Comparison of ENCODE assay signal across 12 cellular contexts in the genomic region with DNA sequence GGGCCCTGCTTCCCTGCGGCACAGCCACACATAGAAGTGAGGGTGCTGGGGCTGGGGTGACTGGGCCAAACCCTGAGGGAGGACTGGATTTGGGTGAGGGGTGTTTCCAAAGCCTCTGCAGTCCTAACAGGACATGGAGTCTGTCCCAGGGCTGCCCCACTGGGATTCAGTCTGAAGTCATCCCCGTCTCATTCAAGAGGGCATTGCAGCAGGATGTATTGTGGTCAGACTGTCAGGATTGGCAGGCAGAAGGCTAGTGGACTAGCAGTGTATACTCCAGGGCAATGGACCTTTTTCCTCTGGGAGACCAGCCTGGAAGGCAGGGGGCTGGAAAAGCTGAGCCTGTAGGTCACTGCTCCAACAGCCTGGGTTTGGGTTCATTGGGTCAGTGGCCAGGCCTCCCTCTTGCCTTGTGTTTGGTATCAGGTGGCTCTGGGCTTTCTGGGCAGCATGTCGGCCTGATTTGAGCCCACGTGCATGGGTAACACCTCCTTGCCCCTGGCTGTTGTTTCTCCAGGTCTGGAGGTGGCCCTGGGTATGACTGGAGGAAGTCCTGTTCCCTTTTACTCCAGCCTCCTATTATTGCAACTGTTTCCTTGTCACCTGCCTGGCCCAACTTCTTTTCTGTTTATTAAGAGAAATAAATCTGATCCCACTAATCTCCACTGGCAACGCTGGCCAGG. TPM values are rescaled to one million over a fixed set of nuclear protein-coding genes. Genes with fewer than 3 reads are reported as not detected.
DNase-seq lines count a peak whose midpoint lies in the region; ATAC-seq and TF ChIP-seq lines count a peak whose summit lies in the region.
"Had no signal": no experiment of that assay in that cellular context is flagged by ENCODE, and none has a peak within 500 bp of the region (broad histone marks: within the 10 kb centered on the region; RNA-seq: fewer than 3 reads in every experiment).

No MANE protein-coding gene starts in this region.

- H3K9me3 ChIP-seq in GM23248 (ENCODE audit: low read depth) (no peaks in the 10 kb centered on the region), iPS-18a (ENCODE audit: control insufficient read depth, low read depth, low read length) (no peaks in the 10 kb centered on the region), sigmoid colon (no peaks in the 10 kb centered on the region)

- TF ChIP-seq EP300 in sigmoid colon (IDR thresholded peaks at IDR 0.05), result no peak

- 46 to 54% methylated on average over 5 of the region's 5 CpGs for WGBS in GM23248 (ENCODE audit: low coverage in 1 of 2, low lambda C conversion rate in 2 of 2, missing lambda C conversion rate in 2 of 2), 2 experiments
- 11 to 53% methylated on average over 5 of the region's 5 CpGs for WGBS in sigmoid colon, 2 donors

- in situ Hi-C loops in GM23248 (cut with MboI) (no loop called here), ACHN (cut with HindIII; ENCODE audit: low pct_ligation_motif_present, low pct_unique_long_range_greater_than_20kb, low sequenced_read_pairs) (no loop called here)

- intact Hi-C loops in sigmoid colon (cut with DNase I), result no loop called here

- ATAC-seq in WTC11 (no peak), GM18907 (IDR thresholded peaks at IDR 0.05; ENCODE audit: unreplicated experiment) (no peak)

- H3K9me2 ChIP-seq in GM23248 (ENCODE audit: insufficient read depth), result no peaks in the 10 kb centered on the region

- peaks cover 30% of the 10 kb centered on the region for H3K4me1 Mint-ChIP-seq in WTC11

- H3K27me3 ChIP-seq in GM23248 (replicated peaks; ENCODE audit: insufficient read depth) (no peaks in the 10 kb centered on the region), iPS-18a (ENCODE audit: control insufficient read depth, insufficient read depth, low read length) (peaks cover 14% of the 10 kb centered on the region), sigmoid colon (no peaks in the 10 kb centered on the region)

- H3K4me2 ChIP-seq in GM23248 (ENCODE audit: unreplicated experiment), result no peak overlapping the region

- H3K36me3 ChIP-seq in GM23248 (ENCODE audit: low read depth) (no peaks in the 10 kb centered on the region), iPS-18a (ENCODE audit: control insufficient read depth, low read depth, low read length) (no peaks in the 10 kb centered on the region), sigmoid colon (no peaks in the 10 kb centered on the region)

- CTCF ChIA-PET in WTC11 (lab: Charles Lee), result interaction anchor here (1.1 to 2.3 kb wide), 6 partner anchors 10 to 295 kb away, joined by 3 to 40 read pairs (median 8); no protein-coding TSS in a partner anchor

- TF ChIP-seq POLR2A in sigmoid colon (IDR thresholded peaks at IDR 0.05), result no peak

- TF ChIP-seq CTCF in WTC11 (IDR thresholded peaks at IDR 0.05) (no peak), sigmoid colon (IDR thresholded peaks at IDR 0.05) (no peak)

- peak overlapping the region; percentile 74; the same call in 1 of the 2 replicates for H3K4me3 Mint-ChIP-seq in WTC11

- no peak overlapping the region for H3K27ac Mint-ChIP-seq in WTC11
- H3K27ac Mint-ChIP-seq: activated naive CD8-positive, alpha-beta T cell; T-helper 2 cell treated with Interferon-gamma antibody and Interleukin-4, amounts not matched to agents 5 μg/mL and 100 μg/mL, for 36 hours had no signal

- no peak overlapping the region for H3K9ac ChIP-seq in GM23248
- H3K9ac ChIP-seq in iPS-18a (ENCODE audit: low read length), result no peak overlapping the region

- no peaks in the 10 kb centered on the region for H4K20me1 ChIP-seq in GM23248 (ENCODE audit: insufficient read depth)

- H3K9me3 Mint-ChIP-seq in WTC11, result no peaks in the 10 kb centered on the region
- H3K9me3 Mint-ChIP-seq: T-helper 2 cell treated with Interferon-gamma antibody and Interleukin-4, amounts not matched to agents 5 μg/mL and 100 μg/mL, for 36 hours had no signal

- 0 out of 2 replicates have a peak, but pooled peaks cover 6% of the 10 kb centered on the region for H3F3A ChIP-seq in GM23248 (ENCODE audit: insufficient read depth)

- peak; percentile 41 for DNase-seq in GM23248
- DNase-seq in WTC11 (ENCODE audit: low spot score), result no peak
- no peak for DNase-seq in sigmoid colon
- DNase-seq in NCI-H69 (lab: John Stamatoyannopoulos, UW), result no peak
- DNase-seq in ACHN, result no peak
- DNase-seq in SIG-M5 treated with dmso at 0.1 percent for 504 hours (lab: John Stamatoyannopoulos, UW; ENCODE audit: unreplicated experiment), result no peak
- DNase-seq: GF-D8, NCI-H2029 had no signal

- peaks cover 11% of the 10 kb centered on the region for H3K27me3 Mint-ChIP-seq in WTC11 (ENCODE audit: low read depth)

- H3K27ac ChIP-seq in GM23248 (no peak overlapping the region), iPS-18a (ENCODE audit: low read length) (no peak overlapping the region), sigmoid colon (peak overlapping the region; percentile 27 to 95 (median 82))

- no peak overlapping the region for H2AFZ ChIP-seq in GM23248

- H3K4me3 ChIP-seq in GM23248 (no peak overlapping the region), iPS-18a (ENCODE audit: low read length) (peak overlapping the region; percentile 65), sigmoid colon (no peak overlapping the region)

- H3K79me2 ChIP-seq in GM23248 (ENCODE audit: insufficient read depth), result no peaks in the 10 kb centered on the region

- H3K4me1 ChIP-seq in GM23248 (ENCODE audit: insufficient read depth), result no peaks in the 10 kb centered on the region
- peaks cover 26% of the 10 kb centered on the region for H3K4me1 ChIP-seq in iPS-18a (ENCODE audit: control insufficient read depth, low read depth, low read length)
- H3K4me1 ChIP-seq in sigmoid colon, result peaks cover 0 to 29% (median 22%) of the 10 kb centered on the region in 4 donors

- H3K36me3 Mint-ChIP-seq in WTC11, result 0 out of 2 replicates have a peak, but pooled peaks cover 3% of the 10 kb centered on the region
- H3K36me3 Mint-ChIP-seq: activated naive CD8-positive, alpha-beta T cell had no signal

- POLR2A ChIA-PET in WTC11 (lab: Charles Lee), result interaction anchor here (2.0 kb wide), 1 partner anchor 10 kb away, joined by 10 read pairs; no protein-coding TSS in a partner anchor

TF ChIP-seq in WTC11, 78 proteins besides CTCF, POLR2A, EP300 and RAD21:
- TF ChIP-seq TEAD1 (CRISPR knock-in tag; IDR thresholded peaks at IDR 0.05) (0 out of 2 replicates have a peak, but pooled peaks have one; percentile 11), RELA (CRISPR knock-in tag; IDR thresholded peaks at IDR 0.05; ENCODE audit: borderline replicate concordance) (no peak), ESRRA (CRISPR knock-in tag; IDR thresholded peaks at IDR 0.05; ENCODE audit: borderline replicate concordance) (no peak), SP1 (CRISPR knock-in tag; conservative IDR thresholded peaks at IDR 0.05) (0 out of 2 replicates have a peak, but pooled peaks have one; percentile 15)
- TF ChIP-seq, protein P1, sequence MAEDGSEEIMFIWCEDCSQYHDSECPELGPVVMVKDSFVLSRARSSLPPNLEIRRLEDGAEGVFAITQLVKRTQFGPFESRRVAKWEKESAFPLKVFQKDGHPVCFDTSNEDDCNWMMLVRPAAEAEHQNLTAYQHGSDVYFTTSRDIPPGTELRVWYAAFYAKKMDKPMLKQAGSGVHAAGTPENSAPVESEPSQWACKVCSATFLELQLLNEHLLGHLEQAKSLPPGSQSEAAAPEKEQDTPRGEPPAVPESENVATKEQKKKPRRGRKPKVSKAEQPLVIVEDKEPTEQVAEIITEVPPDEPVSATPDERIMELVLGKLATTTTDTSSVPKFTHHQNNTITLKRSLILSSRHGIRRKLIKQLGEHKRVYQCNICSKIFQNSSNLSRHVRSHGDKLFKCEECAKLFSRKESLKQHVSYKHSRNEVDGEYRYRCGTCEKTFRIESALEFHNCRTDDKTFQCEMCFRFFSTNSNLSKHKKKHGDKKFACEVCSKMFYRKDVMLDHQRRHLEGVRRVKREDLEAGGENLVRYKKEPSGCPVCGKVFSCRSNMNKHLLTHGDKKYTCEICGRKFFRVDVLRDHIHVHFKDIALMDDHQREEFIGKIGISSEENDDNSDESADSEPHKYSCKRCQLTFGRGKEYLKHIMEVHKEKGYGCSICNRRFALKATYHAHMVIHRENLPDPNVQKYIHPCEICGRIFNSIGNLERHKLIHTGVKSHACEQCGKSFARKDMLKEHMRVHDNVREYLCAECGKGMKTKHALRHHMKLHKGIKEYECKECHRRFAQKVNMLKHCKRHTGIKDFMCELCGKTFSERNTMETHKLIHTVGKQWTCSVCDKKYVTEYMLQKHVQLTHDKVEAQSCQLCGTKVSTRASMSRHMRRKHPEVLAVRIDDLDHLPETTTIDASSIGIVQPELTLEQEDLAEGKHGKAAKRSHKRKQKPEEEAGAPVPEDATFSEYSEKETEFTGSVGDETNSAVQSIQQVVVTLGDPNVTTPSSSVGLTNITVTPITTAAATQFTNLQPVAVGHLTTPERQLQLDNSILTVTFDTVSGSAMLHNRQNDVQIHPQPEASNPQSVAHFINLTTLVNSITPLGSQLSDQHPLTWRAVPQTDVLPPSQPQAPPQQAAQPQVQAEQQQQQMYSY (CRISPR knock-in tag; IDR thresholded peaks at IDR 0.05), result peak; percentile 24; the same call in 1 of the 2 replicates
TF ChIP-seq in WTC11: peak in this region for 3.

RNA-seq across cellular contexts. Expression of a gene that starts 41.0 kb away (rescaled TPM):
- total RNA-seq in GM23248 (2014; rRNA removed; shearing (Covaris generic)), result 103 and 112 TPM in 2 replicates
- polyA plus RNA-seq in GM23248 (2016; fragmentation: Nextera tagmentation; extraction: Ambion mirVana) (60.0 and 60.5 TPM in 2 replicates), sigmoid colon (10 to 100 TPM in 1 of 3 donors, 1 to 10 TPM in 2; 6.9 to 12.7 (median 9.6) TPM)
- total RNA-seq in WTC11 (2021) (0.09 to 0.21 TPM (median 0.11 TPM) in 3 replicates), sigmoid colon (10 to 100 TPM; 22.5 to 87.5 (median 33.8) TPM)

Comparison
In these comparisons a context has a peak if more than half of its experiments do, and no peak if none do; other contexts are left out.
1. H3K27ac ChIP-seq: peak in sigmoid colon (4 of 4); none in GM23248 (single experiment) and iPS-18a (single experiment).
2. RNA of a gene that starts 41.0 kb away (total RNA-seq): 103 to 112 TPM in GM23248 and 22.5 to 87.5 TPM in sigmoid colon; 0.09 to 0.21 TPM in WTC11; every median in the first group is over 10 times any median in the second.